In genomic region chr9:114588150-114588663, GRCh38 we compare ENCODE assay signal across 1 cellular context.
TF ChIP-seq lines count a peak whose summit lies in the region.

No MANE protein-coding gene starts in this region.

TF ChIP-seq in HepG2, 621 proteins besides CTCF, POLR2A, EP300 and RAD21:
- no peak for TF ChIP-seq ZNF354B (CRISPR knock-in tag; IDR thresholded peaks at IDR 0.05)
- TF ChIP-seq PAX8 (CRISPR knock-in tag; IDR thresholded peaks at IDR 0.05; ENCODE audit: borderline replicate concordance), result peak; percentile 7; the same call in 1 of the 2 replicates
- no peak for TF ChIP-seq EEA1 (CRISPR knock-in tag; IDR thresholded peaks at IDR 0.05; ENCODE audit: borderline replicate concordance)
- TF ChIP-seq ZNF567 (CRISPR knock-in tag; IDR thresholded peaks at IDR 0.05; ENCODE audit: borderline replicate concordance), result 0 out of 2 replicates have a peak, but pooled peaks have one; percentile 47
- TF ChIP-seq ZNF652 (CRISPR knock-in tag; IDR thresholded peaks at IDR 0.05; ENCODE audit: borderline replicate concordance, low read depth), result no peak
- no peak for TF ChIP-seq ZBTB44 (CRISPR knock-in tag; IDR thresholded peaks at IDR 0.05)
- TF ChIP-seq SNAPC4 (CRISPR knock-in tag; IDR thresholded peaks at IDR 0.05), result no peak
- 0 out of 2 replicates have a peak, but pooled peaks have one; percentile 33 for TF ChIP-seq ZNF646 (CRISPR knock-in tag; IDR thresholded peaks at IDR 0.05)
- TF ChIP-seq PLSCR1 (CRISPR knock-in tag; IDR thresholded peaks at IDR 0.05; ENCODE audit: borderline replicate concordance), result no peak
- TF ChIP-seq ZNF558 (CRISPR knock-in tag; IDR thresholded peaks at IDR 0.05; ENCODE audit: borderline replicate concordance), result 0 out of 2 replicates have a peak, but pooled peaks have one; percentile 23
- no peak for TF ChIP-seq FOXO1 (CRISPR knock-in tag; IDR thresholded peaks at IDR 0.05)
- peak; percentile 17; the same call in 1 of the 2 replicates for TF ChIP-seq HOXA9 (CRISPR knock-in tag; IDR thresholded peaks at IDR 0.05; ENCODE audit: borderline replicate concordance)
- TF ChIP-seq CBX1 (IDR thresholded peaks at IDR 0.05; ENCODE audit: low read depth), result peak; percentile 4
- TF ChIP-seq FOXP1 (IDR thresholded peaks at IDR 0.05), result 0 out of 2 replicates have a peak, but pooled peaks have one; percentile 33
- no peak for TF ChIP-seq FOXP1 (CRISPR knock-in tag; IDR thresholded peaks at IDR 0.05)
- no peak for TF ChIP-seq ZNF234 (CRISPR knock-in tag; conservative IDR thresholded peaks at IDR 0.05)
- TF ChIP-seq GLMP (CRISPR knock-in tag; IDR thresholded peaks at IDR 0.05; ENCODE audit: borderline replicate concordance), result no peak
- TF ChIP-seq FIP1L1 (IDR thresholded peaks at IDR 0.05; ENCODE audit: borderline replicate concordance, insufficient read depth, low read depth, low read length), result no peak
- TF ChIP-seq FOXM1 (CRISPR knock-in tag; IDR thresholded peaks at IDR 0.05), result 0 out of 2 replicates have a peak, but pooled peaks have one; percentile 0
- 0 out of 2 replicates have a peak, but pooled peaks have one; percentile 11 for TF ChIP-seq MNT (IDR thresholded peaks at IDR 0.05)
- peak; percentile 22; the same call in 1 of the 2 replicates for TF ChIP-seq KAT7 (CRISPR knock-in tag; IDR thresholded peaks at IDR 0.05; ENCODE audit: borderline replicate concordance)
- no peak for TF ChIP-seq ATF6 (CRISPR knock-in tag; conservative IDR thresholded peaks at IDR 0.05)
